9 cellular contexts compared by ENCODE assay signal in the genomic region with DNA sequence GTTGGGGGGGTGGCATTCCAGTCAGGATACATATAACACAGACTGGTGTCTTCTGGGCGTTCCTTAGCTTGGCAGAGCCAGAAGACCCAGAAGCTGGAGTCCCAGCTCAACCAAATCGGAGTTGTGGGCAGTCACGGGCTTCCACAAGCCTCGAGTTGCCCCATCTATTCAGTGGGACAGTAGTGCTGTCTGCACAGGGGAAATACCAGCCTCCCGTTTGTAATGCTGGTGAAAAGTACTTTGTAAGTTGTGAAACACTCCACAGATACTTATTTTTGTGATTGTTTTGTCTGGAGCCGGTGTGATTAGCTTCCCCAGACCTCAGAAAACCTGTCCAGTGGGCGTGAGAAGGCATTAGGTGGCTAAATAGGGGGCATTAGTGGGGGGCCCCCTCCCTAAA. TPM values are rescaled to one million over a fixed set of nuclear protein-coding genes. Genes with fewer than 3 reads are reported as not detected.
A peak's percentile ranks its signal among the peaks of the same experiment; 100 is the strongest.
DNase-seq lines count a peak whose midpoint lies in the region; ATAC-seq lines count a peak whose summit lies in the region.
"Had no signal": no experiment of that assay in that cellular context is flagged by ENCODE, and none has a peak within 500 bp of the region (broad histone marks: within the 10 kb centered on the region; RNA-seq: fewer than 3 reads in every experiment).

No MANE protein-coding gene starts in this region.

- H3K36me3 Mint-ChIP-seq in activated T-cell treated with anti-CD3 and anti-CD28 coated beads, Interleukin-2, amount 50 U/mL, for 72 hours (ENCODE audit: insufficient read depth in 2 of 2) = peaks cover 0 to 2% of the 10 kb centered on the region in 2 donors

- peak overlapping the region; percentile 90 for H3K27ac ChIP-seq in thymus (ENCODE audit: low read depth)

- H3K4me1 ChIP-seq in thymus (ENCODE audit: control insufficient read depth, insufficient read depth, low read length) = peaks cover 24% of the 10 kb centered on the region

- H3K27me3 ChIP-seq in thymus (ENCODE audit: control insufficient read depth, insufficient read depth) = no peaks in the 10 kb centered on the region

- peak overlapping the region; percentile 88 to 92 for H3K4me3 Mint-ChIP-seq in activated T-cell treated with anti-CD3 and anti-CD28 coated beads, Interleukin-2, amount 50 U/mL, for 72 hours

- no peaks in the 10 kb centered on the region for H3K27me3 Mint-ChIP-seq in activated T-cell treated with anti-CD3 and anti-CD28 coated beads, Interleukin-2, amount 50 U/mL, for 72 hours (ENCODE audit: low read depth)

- no peaks in the 10 kb centered on the region for H3K9me3 ChIP-seq in thymus (ENCODE audit: control insufficient read depth)

- no peaks in the 10 kb centered on the region for H3K9me3 Mint-ChIP-seq in activated T-cell treated with anti-CD3 and anti-CD28 coated beads, Interleukin-2, amount 50 U/mL, for 72 hours

- peaks cover 46% of the 10 kb centered on the region for H3K4me1 Mint-ChIP-seq in activated T-cell treated with anti-CD3 and anti-CD28 coated beads, Interleukin-2, amount 50 U/mL, for 72 hours (ENCODE audit: low read depth)

- ATAC-seq in activated T-cell treated with anti-CD3 and anti-CD28 coated beads, Interleukin-2, amount 50 U/mL, for 72 hours (replicated peaks in 1 of 2) = peak; percentile 32 to 42
- no peak for ATAC-seq in GM19455 (IDR thresholded peaks at IDR 0.05; ENCODE audit: unreplicated experiment)

- H3K36me3 ChIP-seq in thymus (ENCODE audit: control insufficient read depth, insufficient read depth) = peaks cover 25% of the 10 kb centered on the region

- peak overlapping the region; percentile 97 for H3K27ac Mint-ChIP-seq in activated T-cell treated with anti-CD3 and anti-CD28 coated beads, Interleukin-2, amount 50 U/mL, for 72 hours

- peak overlapping the region; percentile 75 for H3K4me3 ChIP-seq in thymus (ENCODE audit: low read length)

- 31% methylated on average over 7 of the region's 7 CpGs for WGBS in thymus

- DNase-seq in activated T-cell treated with anti-CD3 and anti-CD28 coated beads, Interleukin-2, amount 50 U/mL, for 72 hours = no peak
- DNase-seq in activated T-cell treated with anti-CD3 and anti-CD28 coated beads for 4 hours = no peak
- DNase-seq in OCI-M1 (lab: John Stamatoyannopoulos, UW) = peak; percentile 56
- DNase-seq in hepatic stellate cell (ENCODE audit: low spot score) = peak; percentile 45
- DNase-seq in stimulated activated CD4-positive, alpha-beta T cell treated with anti-CD3 and anti-CD28 coated beads, Interleukin-15, amount 100 ng/mL, for 24 hours = no peak
- DNase-seq in iPS-NIHi7 (ENCODE audit: extremely low spot score) = no peak

RNA-seq across cellular contexts. Expression of a gene that starts 13.6 kb away (rescaled TPM):
- total RNA-seq in activated T-cell treated with anti-CD3 and anti-CD28 coated beads, Interleukin-2, amount 50 U/mL, for 72 hours = 10 to 100 TPM; 84.2 to 94.0 TPM
- 139 TPM for polyA plus RNA-seq in thymus

RNA-seq across cellular contexts. Expression of a gene that starts 20.6 kb away (rescaled TPM):
- total RNA-seq in activated T-cell treated with anti-CD3 and anti-CD28 coated beads, Interleukin-2, amount 50 U/mL, for 72 hours = 10 to 100 TPM; 11.9 to 12.8 TPM
- polyA plus RNA-seq in thymus = 150 TPM

RNA-seq across cellular contexts. Expression of a gene that starts 30.7 kb away (rescaled TPM):
- total RNA-seq in activated T-cell treated with anti-CD3 and anti-CD28 coated beads, Interleukin-2, amount 50 U/mL, for 72 hours = under 1 TPM; 0.26 to 0.63 TPM
- 0.23 TPM for polyA plus RNA-seq in thymus
- total RNA-seq: Daoy had no signal

Comparison
In these comparisons a context has a peak if more than half of its experiments do, and no peak if none do; other contexts are left out.
1. DNase-seq: peak in OCI-M1 (single experiment) and hepatic stellate cell (single experiment); none in activated T-cell treated with anti-CD3 and anti-CD28 coated beads, Interleukin-2, amount 50 U/mL, for 72 hours (0 of 2), activated T-cell treated with anti-CD3 and anti-CD28 coated beads for 4 hours (single experiment), stimulated activated CD4-positive, alpha-beta T cell treated with anti-CD3 and anti-CD28 coated beads, Interleukin-15, amount 100 ng/mL, for 24 hours (single experiment) and iPS-NIHi7 (single experiment).